10 cellular contexts compared by ENCODE assay signal in the genomic region with DNA sequence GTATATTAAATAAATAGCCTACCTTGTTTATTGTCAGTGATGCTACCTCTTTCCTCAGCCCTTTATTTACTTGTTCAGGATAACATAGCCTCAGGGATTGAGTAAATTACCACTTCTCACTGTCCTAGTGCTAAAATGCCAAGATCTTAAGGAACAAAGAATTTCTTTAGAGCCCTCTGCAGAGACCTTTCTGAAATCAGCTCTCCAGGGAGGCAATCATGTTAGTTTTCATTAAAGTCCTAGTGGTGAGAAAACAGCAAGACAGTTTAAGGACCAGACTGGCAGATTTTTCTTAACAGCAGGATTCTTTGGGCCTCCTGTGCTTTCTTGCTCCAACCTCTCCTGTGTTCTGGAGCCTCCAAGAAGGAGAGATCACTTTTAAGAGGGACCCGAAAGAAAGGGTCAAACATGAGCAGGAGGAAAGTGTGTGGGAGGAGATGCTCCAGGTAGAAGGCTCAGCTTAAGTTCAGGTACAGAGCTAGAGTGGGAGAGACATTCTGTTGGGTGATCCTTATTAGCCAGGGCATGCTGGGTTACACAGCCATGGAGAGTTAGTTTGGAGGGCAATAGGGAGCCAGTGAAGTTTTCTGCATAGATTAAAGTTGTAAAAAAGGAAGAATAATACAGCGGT. TPM values are rescaled to one million over a fixed set of nuclear protein-coding genes. Genes with fewer than 3 reads are reported as not detected.
DNase-seq lines count a peak whose midpoint lies in the region; ATAC-seq and TF ChIP-seq lines count a peak whose summit lies in the region.
"Had no signal": no experiment of that assay in that cellular context is flagged by ENCODE, and none has a peak within 500 bp of the region (broad histone marks: within the 10 kb centered on the region; RNA-seq: fewer than 3 reads in every experiment).

No MANE protein-coding gene starts in this region.

- CTCF ChIA-PET in HEK293 (lab: Yijun Ruan, JAX): interaction anchor here (0.5 to 1.6 kb wide), 8 partner anchors 14 to 635 kb away, joined by 3 to 7 read pairs (median 4); no protein-coding TSS in a partner anchor

- H3K9me3 ChIP-seq in HEK293 (ENCODE audit: control insufficient read depth, insufficient read depth, low read depth, low read length): no peaks in the 10 kb centered on the region

- H3K27ac Mint-ChIP-seq in brain: peak overlapping the region; percentile 26 to 93 (median 86)
- no peak overlapping the region for H3K27ac Mint-ChIP-seq in natural killer cell

- peaks cover 23% of the 10 kb centered on the region for H3K27me3 Mint-ChIP-seq in brain
- H3K27me3 Mint-ChIP-seq in natural killer cell (ENCODE audit: low read depth in 2 of 2): peaks cover 42 to 58% of the 10 kb centered on the region in 2 donors

- H3K9me3 Mint-ChIP-seq in brain: peaks cover 0 to 3% (median 0%) of the 10 kb centered on the region in 5 experiments
- peaks cover 0 to 2% of the 10 kb centered on the region in 2 donors for H3K9me3 Mint-ChIP-seq in natural killer cell

- intact Hi-C loops in natural killer cell (cut with micrococcal nuclease): no loop called here

- no peaks in the 10 kb centered on the region for H3K36me3 Mint-ChIP-seq in brain
- peaks cover 8% of the 10 kb centered on the region for H3K36me3 Mint-ChIP-seq in natural killer cell

- no peak overlapping the region for H3K27ac ChIP-seq in HEK293 (ENCODE audit: extremely low read depth, low read depth, low read length)

- H3K4me1 ChIP-seq in HEK293 (ENCODE audit: control insufficient read depth, insufficient read depth, low read length): peaks cover 24% of the 10 kb centered on the region

- no peak overlapping the region for H3K4me3 ChIP-seq in HEK293 (ENCODE audit: low read depth, low read length)

- no peaks in the 10 kb centered on the region for H3K36me3 ChIP-seq in HEK293 (ENCODE audit: control insufficient read depth in 2 of 2, insufficient read depth in 1 of 2, low read length in 2 of 2)

- H3K4me1 Mint-ChIP-seq in brain: peaks cover 56% of the 10 kb centered on the region
- peaks cover 0 to 5% of the 10 kb centered on the region in 2 donors for H3K4me1 Mint-ChIP-seq in natural killer cell

- POLR2A ChIA-PET in HEK293 (lab: Yijun Ruan, JAX): interaction anchor here (0.9 kb wide), 2 partner anchors 39 to 58 kb away, joined by 3 to 4 read pairs; no protein-coding TSS in a partner anchor

- no peak for ATAC-seq in natural killer cell

- DNase-seq in COLO829 (ENCODE audit: low spot score) (peak; percentile 34), natural killer cell (no peak), GM19240 (ENCODE audit: insufficient read length, low spot score) (no peak), islet precursor cell (no peak), NCI-H1417 treated with DMSO at 0.1 percent for 48 hours (lab: John Stamatoyannopoulos, UW) (no peak), OCI-M2 (lab: John Stamatoyannopoulos, UW; ENCODE audit: unreplicated experiment) (no peak)
- DNase-seq: activated naive CD4-positive, alpha-beta T cell treated with Interleukin-2 at 50 U/mL for 16 hours; NCI-H2081 had no signal

- no peak; the same call in 1 of the 2 replicates for TF ChIP-seq CTCF in HEK293 (tag by site-specific recombination; IDR thresholded peaks at IDR 0.05)
- TF ChIP-seq CTCF in brain (conservative IDR thresholded peaks at IDR 0.05): peak in 1 of 2 experiments; percentile 29
- no peak for TF ChIP-seq CTCF in natural killer cell (IDR thresholded peaks at IDR 0.05)

- H3K4me3 Mint-ChIP-seq in brain: peak overlapping the region; percentile 79 to 96 (median 82)
- peak overlapping the region; percentile 17 for H3K4me3 Mint-ChIP-seq in natural killer cell

TF ChIP-seq in HEK293, 187 proteins besides CTCF, POLR2A, EP300 and RAD21:
- TF ChIP-seq ZIC2 (tag by site-specific recombination; IDR thresholded peaks at IDR 0.05) (peak; percentile 84), ZNF600 (tag by site-specific recombination; IDR thresholded peaks at IDR 0.05) (peak; percentile 60; the same call in 1 of the 2 replicates), ZNF16 (tag by site-specific recombination; IDR thresholded peaks at IDR 0.05; ENCODE audit: low read depth) (peak; percentile 68; the same call in 1 of the 2 replicates), ZNF548 (tag by site-specific recombination; IDR thresholded peaks at IDR 0.05) (no peak)

RNA-seq across cellular contexts. Expression of a gene that starts 1.2 kb away (rescaled TPM):
- 2.7 TPM for polyA plus RNA-seq in brain (ENCODE audit: insufficient read depth, low read depth, low replicate concordance)
- not detected for total RNA-seq in natural killer cell

Comparison
In these comparisons a context has a peak if more than half of its experiments do, and no peak if none do; other contexts are left out.
1. H3K27ac Mint-ChIP-seq: peak in brain (5 of 5); none in natural killer cell (0 of 2).